Comparison of ENCODE assay signal across 11 cellular contexts in genomic region chr19:4559569-4559968, GRCh38. TPM values are rescaled to one million over a fixed set of nuclear protein-coding genes. Genes with fewer than 3 reads are reported as not detected.
A peak's percentile ranks its signal among the peaks of the same experiment; 100 is the strongest.
DNase-seq lines count a peak whose midpoint lies in the region; ATAC-seq and TF ChIP-seq lines count a peak whose summit lies in the region.
"Had no signal": no experiment of that assay in that cellular context is flagged by ENCODE, and none has a peak within 500 bp of the region (broad histone marks: within the 10 kb centered on the region; RNA-seq: fewer than 3 reads in every experiment).

SEMA6B (minus strand) TSS chr19:4559684; CDS start chr19:4558457, 1,227 bp downstream.

- H3K4me2 ChIP-seq in HCT116 (ENCODE audit: low read length) (no peak within 1 kb of the TSS), smooth muscle cell (peak within 1 kb of the TSS; percentile 77)

- DNase-seq in HCT116 (ENCODE audit: low read depth, low spot score) (no peak), dorsolateral prefrontal cortex (peak in 1 of 10 donors; percentile 23), right lobe of liver (peak in 1 of 3 donors; percentile 71), smooth muscle cell (lab: John Stamatoyannopoulos, UW; ENCODE audit: unreplicated experiment) (no peak), ACHN (no peak), GM03348 (ENCODE audit: low spot score) (no peak)
- DNase-seq: activated CD8-positive, alpha-beta memory T cell treated with anti-CD3 and anti-CD28 coated beads, Interleukin-2, amount 50 U/mL, for 4 hours; CD8-positive, alpha-beta T cell had no signal

- no peaks in the 10 kb centered on the region for H3K9me2 ChIP-seq in HCT116 (ENCODE audit: insufficient read depth)

- TF ChIP-seq RAD21 in HCT116 (IDR thresholded peaks at IDR 0.05; ENCODE audit: low read depth), result no peak

- ATAC-seq in HCT116 (no peak), right lobe of liver (peak; percentile 40 to 61 (median 50)), HG03565 (IDR thresholded peaks at IDR 0.05; ENCODE audit: unreplicated experiment) (no peak), HG02870 (IDR thresholded peaks at IDR 0.05; ENCODE audit: unreplicated experiment) (no peak)
- ATAC-seq: CD8-positive, alpha-beta T cell; GM12878 had no signal

- TF ChIP-seq POLR2A in HCT116 (IDR thresholded peaks at IDR 0.05; ENCODE audit: borderline replicate concordance, extremely low read depth, insufficient read depth, insufficient read length) (no peak), right lobe of liver (IDR thresholded peaks at IDR 0.05) (no peak)

- H3K36me3 ChIP-seq in HCT116 (ENCODE audit: control insufficient read depth in 1 of 2, insufficient read depth in 2 of 2, low read length in 2 of 2), result peaks cover 0 to 10% of the 10 kb centered on the region in 2 experiments; a peak in 3 of 4 replicates
- no peaks in the 10 kb centered on the region for H3K36me3 ChIP-seq in right lobe of liver
- no peaks in the 10 kb centered on the region for H3K36me3 ChIP-seq in smooth muscle cell (ENCODE audit: low read depth)

- no TSS peak for BruUV-seq in HCT116 (replicated peaks; lab: Mats Ljungman, UMichigan)

- H2AFZ ChIP-seq in HCT116 (ENCODE audit: low read depth, low read length, poor library complexity, severe bottlenecking) (no peak within 1 kb of the TSS), smooth muscle cell (ENCODE audit: low read depth) (no peak within 1 kb of the TSS)

- in situ Hi-C loops in ACHN (cut with HindIII; ENCODE audit: low pct_ligation_motif_present, low pct_unique_long_range_greater_than_20kb, low sequenced_read_pairs), result no loop called here

- H4K20me1 ChIP-seq in HCT116 (ENCODE audit: insufficient read depth), result no peaks in the 10 kb centered on the region
- H4K20me1 ChIP-seq in smooth muscle cell (ENCODE audit: low read depth), result no peaks in the 10 kb centered on the region

- H3K9me3 ChIP-seq in HCT116 (ENCODE audit: control insufficient read depth in 1 of 2, insufficient read depth in 1 of 2, low read depth in 1 of 2, low read length in 2 of 2), result no peaks in the 10 kb centered on the region
- H3K9me3 ChIP-seq in right lobe of liver, result no peaks in the 10 kb centered on the region
- no peaks in the 10 kb centered on the region for H3K9me3 ChIP-seq in smooth muscle cell (replicated peaks; ENCODE audit: low read depth)

- TF ChIP-seq CTCF in HCT116 (IDR thresholded peaks at IDR 0.05 in 2 of 3, conservative IDR thresholded peaks at IDR 0.05 in 1 of 3; ENCODE audit: borderline replicate concordance in 1 of 3, insufficient read depth in 1 of 3, low read depth in 2 of 3, low read length in 2 of 3), result no peak
- no peak for TF ChIP-seq CTCF in dorsolateral prefrontal cortex (IDR thresholded peaks at IDR 0.05 in 54 of 56, conservative IDR thresholded peaks at IDR 0.05 in 2 of 56; ENCODE audit: low read depth in 1 of 56, partially characterized antibody in 56 of 56)
- no peak for TF ChIP-seq CTCF in right lobe of liver (IDR thresholded peaks at IDR 0.05)
- TF ChIP-seq CTCF in smooth muscle cell (IDR thresholded peaks at IDR 0.05; ENCODE audit: borderline replicate concordance, insufficient read depth, poor library complexity, severe bottlenecking), result no peak

- H3K27ac ChIP-seq in HCT116 (ENCODE audit: low read depth, low read length), result no peak within 1 kb of the TSS
- H3K27ac ChIP-seq in dorsolateral prefrontal cortex, result peak within 1 kb of the TSS in 31 of 59 donors; percentile 0 to 74 (median 36)
- peak within 1 kb of the TSS in 1 of 3 donors; percentile 50 for H3K27ac ChIP-seq in right lobe of liver
- no peak within 1 kb of the TSS for H3K27ac ChIP-seq in smooth muscle cell (ENCODE audit: low read depth)

- intact Hi-C loops in HCT116 (cut with micrococcal nuclease) (no loop called here), dorsolateral prefrontal cortex (cut with DNase I) (loop anchor here in 1 of 2 donors (5.0 kb wide), 1 partner anchor 78 kb away; the partner anchor contains the start of gene TNFAIP8L1), right lobe of liver (cut with DNase I) (no loop called here)

- CTCF ChIA-PET in HCT116 (lab: Charles Lee), result interaction anchor here (0.9 to 1.4 kb wide), 2 partner anchors 7 to 117 kb away, joined by 3 to 4 read pairs; no protein-coding TSS in a partner anchor

- H3K27me3 ChIP-seq in HCT116 (ENCODE audit: insufficient read depth, low read length) (no peaks in the 10 kb centered on the region), dorsolateral prefrontal cortex (no peaks in the 10 kb centered on the region), right lobe of liver (no peaks in the 10 kb centered on the region), smooth muscle cell (ENCODE audit: low read depth) (no peaks in the 10 kb centered on the region)

- POLR2A ChIA-PET in HCT116 (lab: Charles Lee), result no interaction called here

- H3K79me2 ChIP-seq in HCT116 (ENCODE audit: insufficient read depth, low read length) (peaks cover 3% of the 10 kb centered on the region; the same call in 1 of the 2 replicates), smooth muscle cell (ENCODE audit: low read depth) (no peaks in the 10 kb centered on the region)

- RAD21 ChIA-PET in HCT116 (lab: Charles Lee; ENCODE audit: low non-redundant PET in 1 of 2, low total read pairs in 2 of 2, uncharacterized antibody in 2 of 2, unreplicated experiment in 2 of 2), result no interaction called here

- H3K4me1 ChIP-seq in HCT116 (ENCODE audit: control insufficient read depth in 1 of 2, insufficient read depth in 2 of 2, low read length in 2 of 2), result peaks cover 12 to 27% of the 10 kb centered on the region in 2 experiments
- H3K4me1 ChIP-seq in right lobe of liver, result no peaks in the 10 kb centered on the region
- H3K4me1 ChIP-seq in smooth muscle cell (ENCODE audit: low read depth), result no peaks in the 10 kb centered on the region

- H3K4me3 ChIP-seq in HCT116 (replicated peaks in 1 of 2; ENCODE audit: low read depth in 1 of 2, low read length in 2 of 2) (no peak within 1 kb of the TSS), dorsolateral prefrontal cortex (peak within 1 kb of the TSS in 51 of 59 donors; percentile 3 to 63 (median 38)), right lobe of liver (peak within 1 kb of the TSS; percentile 7 to 38 (median 29)), smooth muscle cell (no peak within 1 kb of the TSS)
- H3K4me3 ChIP-seq: GM12878 had no signal

- H3K9ac ChIP-seq in HCT116 (ENCODE audit: low read length) (no peak within 1 kb of the TSS), smooth muscle cell (ENCODE audit: low read depth) (no peak within 1 kb of the TSS)

- 28% methylated on average over 5 of the region's 13 CpGs for WGBS in right lobe of liver (ENCODE audit: insufficient coverage, low coverage, low lambda C conversion rate, missing lambda C conversion rate)
- WGBS in smooth muscle cell (ENCODE audit: low lambda C conversion rate), result 83% methylated on average over 13 of the region's 13 CpGs

- H3F3A ChIP-seq in smooth muscle cell (ENCODE audit: low read depth), result no peaks in the 10 kb centered on the region

TF ChIP-seq in HCT116, 20 proteins besides CTCF, POLR2A, EP300 and RAD21 (continues in another document):
- TF ChIP-seq EGR1 (IDR thresholded peaks at IDR 0.05; ENCODE audit: low read depth) (no peak), TCF7L2 (IDR thresholded peaks at IDR 0.05; ENCODE audit: borderline replicate concordance, extremely low read depth, insufficient read depth, insufficient read length) (no peak), POLR2AphosphoS5 (IDR thresholded peaks at IDR 0.05; ENCODE audit: low read depth, low read length) (no peak), ZNF274 (IDR thresholded peaks at IDR 0.05; ENCODE audit: low read depth, low read length) (no peak), SP1 (IDR thresholded peaks at IDR 0.05; ENCODE audit: low read depth) (no peak), REST (IDR thresholded peaks at IDR 0.05; ENCODE audit: low read depth) (no peak), FOSL1 (IDR thresholded peaks at IDR 0.05; ENCODE audit: low read depth) (no peak)
- TF ChIP-seq, protein P1, sequence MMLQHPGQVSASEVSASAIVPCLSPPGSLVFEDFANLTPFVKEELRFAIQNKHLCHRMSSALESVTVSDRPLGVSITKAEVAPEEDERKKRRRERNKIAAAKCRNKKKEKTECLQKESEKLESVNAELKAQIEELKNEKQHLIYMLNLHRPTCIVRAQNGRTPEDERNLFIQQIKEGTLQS (IDR thresholded peaks at IDR 0.05), result no peak
- TF ChIP-seq, protein P2, sequence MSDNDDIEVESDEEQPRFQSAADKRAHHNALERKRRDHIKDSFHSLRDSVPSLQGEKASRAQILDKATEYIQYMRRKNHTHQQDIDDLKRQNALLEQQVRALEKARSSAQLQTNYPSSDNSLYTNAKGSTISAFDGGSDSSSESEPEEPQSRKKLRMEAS (IDR thresholded peaks at IDR 0.05), result no peak

RNA-seq across cellular contexts. Expression of gene SEMA6B, which starts in this region (rescaled TPM):
- total RNA-seq in HCT116 (2021; ENCODE audit: unreplicated experiment) (58.4 TPM), dorsolateral prefrontal cortex (100 to 1,000 TPM in 56 of 120 experiments, 10 to 100 TPM in 64; 32.4 to 162 (median 98.7) TPM), right lobe of liver (1 to 10 TPM; 1.0 to 6.5 (median 2.3) TPM), smooth muscle cell (1.9 and 2.2 TPM in 2 replicates)
- 60.5 and 70.5 TPM in 2 replicates for polyA plus RNA-seq in HCT116 (2012)
- 0.63 and 1.3 TPM in 2 replicates for polyA plus RNA-seq in smooth muscle cell
- polyA plus RNA-seq: GM12878 had no signal

Comparison
In these comparisons a context has a peak if more than half of its experiments do, and no peak if none do; other contexts are left out.
1. ATAC-seq: peak in right lobe of liver (4 of 4); none in HCT116 (single experiment), HG03565 (single experiment) and HG02870 (single experiment).
2. H3K27ac ChIP-seq: peak in dorsolateral prefrontal cortex (31 of 59); none in HCT116 (single experiment) and smooth muscle cell (single experiment).
3. H3K4me3 ChIP-seq: peak in dorsolateral prefrontal cortex (51 of 59) and right lobe of liver (3 of 3); none in HCT116 (0 of 2) and smooth muscle cell (single experiment).